ENCODE assay signal across 15 cellular contexts in genomic region chr12:64633186-64633939, GRCh38. TPM values are rescaled to one million over a fixed set of nuclear protein-coding genes. Genes with fewer than 3 reads are reported as not detected.
DNase-seq lines count a peak whose midpoint lies in the region; ATAC-seq, FAIRE-seq and TF ChIP-seq lines count a peak whose summit lies in the region.
"Had no signal": no experiment of that assay in that cellular context is flagged by ENCODE, and none has a peak within 500 bp of the region (broad histone marks: within the 10 kb centered on the region; RNA-seq: fewer than 3 reads in every experiment).

No MANE protein-coding gene starts in this region.

- H3K27ac ChIP-seq in ACC112 (ENCODE audit: low read depth, low read length) (peak overlapping the region; percentile 15; the same call in 1 of the 2 replicates), mucosa of rectum (ENCODE audit: low read depth in 2 of 2, low read length in 2 of 2) (peak overlapping the region; percentile 25 to 38)
- H3K27ac ChIP-seq: psoas muscle had no signal

- DNase-seq in GM12892 (ENCODE audit: insufficient read length) (no peak), cerebellar cortex (ENCODE audit: low spot score) (no peak), DMS153 (lab: John Stamatoyannopoulos, UW) (no peak)
- no peak for DNase-seq in activated CD4-positive, alpha-beta memory T cell treated with anti-CD3 and anti-CD28 coated beads, Interleukin-2, amount 10 ng/mL, durations not matched to agents 7 days and 5 days
- DNase-seq: C1 segment of cervical spinal cord; NCI-H2171 treated with DMSO at 0.1 percent for 48 hours; stimulated activated CD4-positive, alpha-beta T cell treated with anti-CD3 and anti-CD28 coated beads, Interleukin-2, amount 100 ng/mL, for 24 hours; stimulated activated naive CD4-positive, alpha-beta T cell treated with Interleukin-2 at 50 U/mL for 16 hours had no signal

- H3K9ac ChIP-seq in mucosa of rectum (ENCODE audit: low read depth in 1 of 2, low read length in 2 of 2) = no peak overlapping the region

- CTCF ChIA-PET in activated CD4-positive, alpha-beta memory T cell treated with anti-CD3 and anti-CD28 coated beads, Interleukin-2, amount 10 ng/mL, durations not matched to agents 7 days and 5 days (lab: Charles Lee) = interaction anchor here (0.5 to 1.2 kb wide), 2 partner anchors 8 to 22 kb away, joined by 3 read pairs; no protein-coding TSS in a partner anchor

- no peaks in the 10 kb centered on the region for H3K27me3 Mint-ChIP-seq in activated CD4-positive, alpha-beta memory T cell treated with anti-CD3 and anti-CD28 coated beads, Interleukin-2, amount 10 ng/mL, durations not matched to agents 7 days and 5 days

- ATAC-seq in activated CD4-positive, CD25-positive, alpha-beta regulatory T cell treated with anti-CD3 and anti-CD28 coated beads, Interleukin-2, amount 50 U/mL, for 24 hours = no peak
- no peak for ATAC-seq in HG03175 (IDR thresholded peaks at IDR 0.05; ENCODE audit: unreplicated experiment)

- H3K4me1 ChIP-seq in ACC112 (ENCODE audit: control insufficient read depth, insufficient read depth, low read length, unreplicated experiment) (peaks cover 10% of the 10 kb centered on the region), mucosa of rectum (ENCODE audit: control insufficient read depth in 2 of 2, insufficient read depth in 2 of 2, low read length in 2 of 2) (peaks cover 19 to 32% of the 10 kb centered on the region in 2 donors)
- H3K4me1 ChIP-seq: psoas muscle had no signal

- H3K4me3 Mint-ChIP-seq in activated CD4-positive, alpha-beta memory T cell treated with anti-CD3 and anti-CD28 coated beads, Interleukin-2, amount 10 ng/mL, durations not matched to agents 7 days and 5 days = no peak overlapping the region

- POLR2A ChIA-PET in activated CD4-positive, alpha-beta memory T cell treated with anti-CD3 and anti-CD28 coated beads, Interleukin-2, amount 10 ng/mL, durations not matched to agents 7 days and 5 days (lab: Charles Lee) = interaction anchor here (1.0 kb wide), 1 partner anchor 34 kb away, joined by 3 read pairs; no protein-coding TSS in a partner anchor

- peak; percentile 73 for FAIRE-seq in GM12892 (lab: Jason Lieb, UNC)

- H3K36me3 Mint-ChIP-seq in activated CD4-positive, alpha-beta memory T cell treated with anti-CD3 and anti-CD28 coated beads, Interleukin-2, amount 10 ng/mL, durations not matched to agents 7 days and 5 days (ENCODE audit: low read depth) = peaks cover 62% of the 10 kb centered on the region

- H3K4me1 Mint-ChIP-seq in activated CD4-positive, alpha-beta memory T cell treated with anti-CD3 and anti-CD28 coated beads, Interleukin-2, amount 10 ng/mL, durations not matched to agents 7 days and 5 days = peaks cover 54% of the 10 kb centered on the region

- H3K9me3 Mint-ChIP-seq in activated CD4-positive, alpha-beta memory T cell treated with anti-CD3 and anti-CD28 coated beads, Interleukin-2, amount 10 ng/mL, durations not matched to agents 7 days and 5 days = peaks cover 19% of the 10 kb centered on the region

- peaks cover 9% of the 10 kb centered on the region for H3K79me2 ChIP-seq in ACC112 (ENCODE audit: control insufficient read depth, insufficient read depth, low read length, unreplicated experiment)

- TF ChIP-seq POLR2A in GM12892 (IDR thresholded peaks at IDR 0.05; ENCODE audit: low read depth, low read length) = no peak

- H3K9me3 ChIP-seq in mucosa of rectum (ENCODE audit: control insufficient read depth in 2 of 2, low read length in 2 of 2) = no peaks in the 10 kb centered on the region
- H3K9me3 ChIP-seq: esophagus muscularis mucosa, psoas muscle had no signal

- H3K36me3 ChIP-seq in ACC112 (ENCODE audit: insufficient read depth, low read length) = no peaks in the 10 kb centered on the region
- peaks cover 1 to 5% of the 10 kb centered on the region in 2 donors for H3K36me3 ChIP-seq in mucosa of rectum (ENCODE audit: control insufficient read depth in 2 of 2, insufficient read depth in 2 of 2, low read length in 2 of 2)
- H3K36me3 ChIP-seq: esophagus muscularis mucosa had no signal

- H3K27me3 ChIP-seq in ACC112 (ENCODE audit: insufficient read depth, low read length) (no peaks in the 10 kb centered on the region), mucosa of rectum (ENCODE audit: control insufficient read depth in 2 of 2, insufficient read depth in 2 of 2, low read length in 2 of 2) (no peaks in the 10 kb centered on the region)
- H3K27me3 ChIP-seq: esophagus muscularis mucosa had no signal

- no peak overlapping the region for H2AFZ ChIP-seq in ACC112 (ENCODE audit: low read length, unreplicated experiment)

- no peak overlapping the region for H3K4me3 ChIP-seq in ACC112 (ENCODE audit: low read depth, low read length)
- no peak overlapping the region for H3K4me3 ChIP-seq in mucosa of rectum (ENCODE audit: low read length in 2 of 2)
- H3K4me3 ChIP-seq: esophagus muscularis mucosa, lung, psoas muscle had no signal

- peak overlapping the region; percentile 49 for H3K27ac Mint-ChIP-seq in activated CD4-positive, alpha-beta memory T cell treated with anti-CD3 and anti-CD28 coated beads, Interleukin-2, amount 10 ng/mL, durations not matched to agents 7 days and 5 days

RNA-seq across cellular contexts. Expression of gene RASSF3, which starts 23.1 kb away (rescaled TPM):
- 60.8 TPM for polyA plus RNA-seq in GM12892 (2012; ENCODE audit: missing spikeins)
- total RNA-seq in activated CD4-positive, alpha-beta memory T cell treated with anti-CD3 and anti-CD28 coated beads, Interleukin-2, amount 10 ng/mL, durations not matched to agents 7 days and 5 days = 10 to 100 TPM; 81.3 to 83.7 TPM
